15 cellular contexts compared by ENCODE assay signal in genomic region chr4:95984081-95984480, GRCh38.
"Had no signal": no experiment of that assay in that cellular context is flagged by ENCODE, and none has a peak within 500 bp of the region (broad histone marks: within the 10 kb centered on the region; RNA-seq: fewer than 3 reads in every experiment).

No MANE protein-coding gene starts in this region.

- DNase-seq: effector CD4-positive, alpha-beta T cell; heart left ventricle; hippocampal formation; kidney glomerular epithelial cell; mucosa of descending colon; naive thymus-derived CD8-positive, alpha-beta T cell; psoas muscle; retina; right lobe of liver; stimulated activated CD4-positive, alpha-beta T cell treated with anti-CD3 and anti-CD28 coated beads, Interleukin-15, amount 100 ng/mL, for 24 hours; stimulated activated CD4-positive, alpha-beta T cell treated with anti-CD3 and anti-CD28 coated beads, Interleukin-1b, Interleukin-23, amount 100 ng/mL, for 48 hours; stimulated activated CD4-positive, alpha-beta T cell treated with anti-CD3 and anti-CD28 coated beads, Interleukin-4, amount 100 ng/mL, for 24 hours; tibial artery; upper lobe of right lung had no signal

- H3K4me3 ChIP-seq: heart left ventricle, mucosa of descending colon, psoas muscle, right lobe of liver, tibial artery, upper lobe of right lung, vagina had no signal
